8 cellular contexts compared by ENCODE assay signal in genomic region chr11:9613830-9614762, GRCh38. TPM values are rescaled to one million over a fixed set of nuclear protein-coding genes. Genes with fewer than 3 reads are reported as not detected.
DNase-seq lines count a peak whose midpoint lies in the region; ATAC-seq and TF ChIP-seq lines count a peak whose summit lies in the region.

No MANE protein-coding gene starts in this region.

- intact Hi-C loops in testis (cut with DNase I; ENCODE audit: low total_unique reads), result no loop called here

- peak overlapping the region; percentile 61 for H3K4me3 ChIP-seq in Jurkat, Clone E6-1 (ENCODE audit: low read length)
- peak overlapping the region; percentile 35 to 58 for H3K4me3 ChIP-seq in testis

- ATAC-seq in GM21723 (IDR thresholded peaks at IDR 0.05; ENCODE audit: unreplicated experiment) (peak; percentile 65), omental fat pad (ENCODE audit: low FRiP score) (peak; percentile 91)

- TF ChIP-seq CTCF in omental fat pad (IDR thresholded peaks at IDR 0.05) (peak in 2 of 3 donors; percentile 17 to 46), testis (IDR thresholded peaks at IDR 0.05) (peak; percentile 57 to 77 (median 77))

- H3K36me3 ChIP-seq in testis (ENCODE audit: low read depth, missing control alignments), result no peaks in the 10 kb centered on the region

- no peaks in the 10 kb centered on the region for H3K27me3 ChIP-seq in testis

- H3K4me1 ChIP-seq in testis, result peaks cover 5% of the 10 kb centered on the region

- H3K9me3 ChIP-seq in testis, result no peaks in the 10 kb centered on the region

- peak overlapping the region; percentile 90 to 97 for H3K27ac ChIP-seq in testis

- DNase-seq in ELF-1 (ENCODE audit: low read depth, low spot score) (peak; percentile 87), SK-N-DZ (ENCODE audit: low spot score) (peak; percentile 84), globus pallidus (ENCODE audit: low spot score) (peak; percentile 84), omental fat pad (ENCODE audit: low spot score) (peak; percentile 83), testis (peak; percentile 86)
- peak; percentile 82 for DNase-seq in Jurkat, Clone E6-1 (ENCODE audit: low read depth, low spot score)
- peak; percentile 95 for DNase-seq in activated naive CD4-positive, alpha-beta T cell treated with anti-CD3 and anti-CD28 coated beads, Interleukin-2, amount 50 U/mL, for 16 hours

- TF ChIP-seq POLR2A in testis (IDR thresholded peaks at IDR 0.05), result no peak

- 0 to 1% methylated on average over 23 to 54 of the region's 54 CpGs for WGBS in testis, 2 donors

RNA-seq across cellular contexts. Expression of gene WEE1, which starts 40.6 kb away (rescaled TPM):
- 42.7 TPM for polyA plus RNA-seq in Jurkat, Clone E6-1 (2012; ENCODE audit: insufficient read depth, insufficient read length)
- 86.8 and 89.8 TPM in 2 replicates for polyA plus RNA-seq in SK-N-DZ (2014; cell fraction: cytosol; rRNA removed)
- polyA plus RNA-seq in SK-N-DZ (2014; cell fraction: nucleus; rRNA removed), result 122 and 157 TPM in 2 replicates
- total RNA-seq in omental fat pad (10 to 100 TPM; 17.7 to 43.0 (median 26.3) TPM), testis (10 to 100 TPM; 34.3 to 59.8 TPM)
- polyA plus RNA-seq in testis (ENCODE audit: insufficient read depth, low read depth, low replicate concordance), result 100 TPM

RNA-seq across cellular contexts. Expression of gene SWAP70, which starts 49.8 kb away (rescaled TPM):
- 0.90 TPM for polyA plus RNA-seq in Jurkat, Clone E6-1 (2012; ENCODE audit: insufficient read depth, insufficient read length)
- 9.9 and 10.3 TPM in 2 replicates for polyA plus RNA-seq in SK-N-DZ (2014; cell fraction: cytosol; rRNA removed)
- polyA plus RNA-seq in SK-N-DZ (2014; cell fraction: nucleus; rRNA removed), result 3.2 and 4.2 TPM in 2 replicates
- total RNA-seq in omental fat pad (10 to 100 TPM; 35.6 to 81.7 (median 61.0) TPM), testis (10 to 100 TPM; 10.5 to 14.7 TPM)
- 10.2 TPM for polyA plus RNA-seq in testis (ENCODE audit: insufficient read depth, low read depth, low replicate concordance)

Comparison
In these comparisons a context has a peak if more than half of its experiments do, and no peak if none do; other contexts are left out.
1. Peak in every context shown above with its lines: DNase-seq, ATAC-seq, H3K4me3 ChIP-seq and H3K27ac ChIP-seq.